Comparison of ENCODE assay signal across 20 cellular contexts in the genomic region with DNA sequence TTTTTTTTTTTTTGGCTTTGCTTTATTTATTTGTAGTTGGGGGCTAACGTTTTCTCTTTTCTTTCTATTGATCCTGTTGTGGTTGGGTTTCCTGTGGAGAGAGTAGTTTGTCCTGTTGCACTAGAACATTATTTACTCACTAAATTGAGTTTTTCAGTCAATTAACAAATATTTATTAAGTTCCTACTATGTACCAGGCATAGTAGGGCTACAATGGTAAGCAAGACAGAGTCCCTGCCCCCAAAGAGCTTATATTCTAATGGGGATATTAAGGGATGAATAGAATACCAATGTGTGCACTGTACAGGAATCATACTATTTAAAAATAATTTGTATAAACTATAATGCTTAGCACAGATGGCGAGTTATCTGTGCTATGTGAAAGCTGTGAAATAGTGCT.
DNase-seq lines count a peak whose midpoint lies in the region; ATAC-seq, FAIRE-seq and TF ChIP-seq lines count a peak whose summit lies in the region.
"Had no signal": no experiment of that assay in that cellular context is flagged by ENCODE, and none has a peak within 500 bp of the region (broad histone marks: within the 10 kb centered on the region; RNA-seq: fewer than 3 reads in every experiment).

No MANE protein-coding gene starts in this region.

- H3K4me2 ChIP-seq in K562 (ENCODE audit: insufficient read depth, low read length): no peak overlapping the region
- H3K4me2 ChIP-seq: A549; BLaER1 treated with 17β-estradiol and CSF1 and Interleukin-3, amounts not matched to agents 10 nM and 100 nM had no signal

- TF ChIP-seq EP300 in K562 (IDR thresholded peaks at IDR 0.05; ENCODE audit: low read length): no peak

- H3K4me3 ChIP-seq in left ventricle myocardium inferior (no peak overlapping the region), K562 (no peak overlapping the region)
- H3K4me3 ChIP-seq: A549; BLaER1 treated with 17β-estradiol and CSF1 and Interleukin-3, amounts not matched to agents 10 nM and 100 nM had no signal

- DNase-seq in left ventricle myocardium inferior: no peak
- DNase-seq in left ventricle myocardium superior: no peak
- no peak for DNase-seq in HTR-8/SVneo (ENCODE audit: insufficient read length, low spot score)
- no peak for DNase-seq in K562 (ENCODE audit: extremely low read depth in 1 of 4, low spot score in 3 of 4)
- DNase-seq in NCI-H2196 (lab: John Stamatoyannopoulos, UW; ENCODE audit: unreplicated experiment): no peak
- DNase-seq: AML-193; Caco-2; Calu3; CD4-positive, alpha-beta T cell; CD8-positive, alpha-beta T cell; DMS79 treated with DMSO at 0.1 percent for 48 hours; GF-D8 had no signal

- FAIRE-seq in HTR-8/SVneo (lab: Jason Lieb, UNC) (peak; percentile 62), K562 (lab: Jason Lieb, UNC) (no peak)
- FAIRE-seq: A549, D721Med, GM12891, GM19239 had no signal

- H3K27ac ChIP-seq in left ventricle myocardium inferior (replicated peaks) (peak overlapping the region; percentile 85), K562 (ENCODE audit: extremely low read depth, low read depth, low read length) (no peak overlapping the region)
- H3K27ac ChIP-seq: 22Rv1; A549; BLaER1 treated with 17β-estradiol and CSF1 and Interleukin-3, amounts not matched to agents 10 nM and 100 nM; C4-2B had no signal

- H3K36me3 ChIP-seq in left ventricle myocardium inferior (peaks cover 30% of the 10 kb centered on the region), K562 (ENCODE audit: control insufficient read depth, insufficient read depth, low read length) (peaks cover 3% of the 10 kb centered on the region; the same call in 1 of the 3 replicates)

- no peaks in the 10 kb centered on the region for H3K9me1 ChIP-seq in K562 (ENCODE audit: control insufficient read depth, insufficient read depth, low read length)

- no peak overlapping the region for H2AFZ ChIP-seq in K562 (ENCODE audit: low read depth, low read length)

- ATAC-seq in left ventricle myocardium superior (no peak), K562 (no peak), HG03095 (IDR thresholded peaks at IDR 0.05; ENCODE audit: unreplicated experiment) (no peak)
- ATAC-seq: A549; CD8-positive, alpha-beta T cell had no signal

- H3K4me1 ChIP-seq in left ventricle myocardium inferior (peaks cover 49% of the 10 kb centered on the region), K562 (replicated peaks in 1 of 2; ENCODE audit: control insufficient read depth in 2 of 2, insufficient read depth in 2 of 2, low read length in 2 of 2) (peaks cover 0 to 5% of the 10 kb centered on the region in 2 experiments; a peak in 2 of 5 replicates)
- H3K4me1 ChIP-seq: A549; BLaER1 treated with 17β-estradiol and CSF1 and Interleukin-3, amounts not matched to agents 10 nM and 100 nM; Caco-2 had no signal

- no peaks in the 10 kb centered on the region for H4K20me1 ChIP-seq in K562 (replicated peaks; ENCODE audit: control insufficient read depth, insufficient read depth, low read length)
- H4K20me1 ChIP-seq: BLaER1 treated with 17β-estradiol and CSF1 and Interleukin-3, amounts not matched to agents 10 nM and 100 nM had no signal

- H3K27me3 ChIP-seq in left ventricle myocardium inferior (ENCODE audit: low read depth): no peaks in the 10 kb centered on the region
- H3K27me3 ChIP-seq in K562 (ENCODE audit: control insufficient read depth in 2 of 2, insufficient read depth in 2 of 2, low read length in 2 of 2): no peaks in the 10 kb centered on the region
- H3K27me3 ChIP-seq: BLaER1 treated with 17β-estradiol and CSF1 and Interleukin-3, amounts not matched to agents 10 nM and 100 nM had no signal

- H3K9me3 ChIP-seq in left ventricle myocardium inferior (replicated peaks) (no peaks in the 10 kb centered on the region), K562 (replicated peaks; ENCODE audit: control insufficient read depth, insufficient read depth, low read depth, low read length) (no peaks in the 10 kb centered on the region)
- H3K9me3 ChIP-seq: A549; BLaER1 treated with 17β-estradiol and CSF1 and Interleukin-3, amounts not matched to agents 10 nM and 100 nM; Caco-2 had no signal

- no peak for TF ChIP-seq CTCF in left ventricle myocardium inferior (IDR thresholded peaks at IDR 0.05; ENCODE audit: borderline replicate concordance)
- no peak for TF ChIP-seq CTCF in K562 (IDR thresholded peaks at IDR 0.05 in 2 of 3, conservative IDR thresholded peaks at IDR 0.05 in 1 of 3; ENCODE audit: insufficient read depth in 2 of 3, low read depth in 1 of 3, low read length in 3 of 3)

- POLR2A ChIA-PET in K562 (lab: Yijun Ruan, JAX): no interaction called here

- H3K79me2 ChIP-seq in K562 (ENCODE audit: control insufficient read depth, insufficient read depth, low read length): no peaks in the 10 kb centered on the region

- BruUV-seq in K562 (replicated peaks; lab: Mats Ljungman, UMichigan): no TSS peak

- TF ChIP-seq POLR2A in K562 (conservative IDR thresholded peaks at IDR 0.05): no peak

- CTCF ChIA-PET in K562 (lab: Yijun Ruan, JAX; ENCODE audit: low intra/inter-chr PET ratio): no interaction called here

- TF ChIP-seq RAD21 in K562 (CRISPR knock-in tag; conservative IDR thresholded peaks at IDR 0.05 in 1 of 2, IDR thresholded peaks at IDR 0.05 in 1 of 2): no peak

- in situ Hi-C loops in K562 (cut with MboI): no loop called here

- intact Hi-C loops in left ventricle myocardium inferior (cut with micrococcal nuclease) (loop anchor here (10.0 kb wide), 1 partner anchor 55 kb away; no protein-coding TSS in a partner anchor), left ventricle myocardium superior (cut with micrococcal nuclease) (loop anchor here (10.0 kb wide), 1 partner anchor 55 kb away; no protein-coding TSS in a partner anchor), K562 (cut with micrococcal nuclease) (no loop called here)

- WGBS in K562 (ENCODE audit: insufficient coverage, low coverage, missing lambda C conversion rate): 81% methylated on average over 1 of the region's 2 CpGs

- no peak overlapping the region for H3K9ac ChIP-seq in K562 (ENCODE audit: insufficient read depth in 1 of 2, low read depth in 2 of 2, low read length in 2 of 2)
- H3K9ac ChIP-seq: BLaER1 treated with 17β-estradiol and CSF1 and Interleukin-3, amounts not matched to agents 10 nM and 100 nM had no signal

TF ChIP-seq in K562, 482 proteins besides CTCF, POLR2A, EP300 and RAD21 (continues in another document):
- TF ChIP-seq, protein P1, sequence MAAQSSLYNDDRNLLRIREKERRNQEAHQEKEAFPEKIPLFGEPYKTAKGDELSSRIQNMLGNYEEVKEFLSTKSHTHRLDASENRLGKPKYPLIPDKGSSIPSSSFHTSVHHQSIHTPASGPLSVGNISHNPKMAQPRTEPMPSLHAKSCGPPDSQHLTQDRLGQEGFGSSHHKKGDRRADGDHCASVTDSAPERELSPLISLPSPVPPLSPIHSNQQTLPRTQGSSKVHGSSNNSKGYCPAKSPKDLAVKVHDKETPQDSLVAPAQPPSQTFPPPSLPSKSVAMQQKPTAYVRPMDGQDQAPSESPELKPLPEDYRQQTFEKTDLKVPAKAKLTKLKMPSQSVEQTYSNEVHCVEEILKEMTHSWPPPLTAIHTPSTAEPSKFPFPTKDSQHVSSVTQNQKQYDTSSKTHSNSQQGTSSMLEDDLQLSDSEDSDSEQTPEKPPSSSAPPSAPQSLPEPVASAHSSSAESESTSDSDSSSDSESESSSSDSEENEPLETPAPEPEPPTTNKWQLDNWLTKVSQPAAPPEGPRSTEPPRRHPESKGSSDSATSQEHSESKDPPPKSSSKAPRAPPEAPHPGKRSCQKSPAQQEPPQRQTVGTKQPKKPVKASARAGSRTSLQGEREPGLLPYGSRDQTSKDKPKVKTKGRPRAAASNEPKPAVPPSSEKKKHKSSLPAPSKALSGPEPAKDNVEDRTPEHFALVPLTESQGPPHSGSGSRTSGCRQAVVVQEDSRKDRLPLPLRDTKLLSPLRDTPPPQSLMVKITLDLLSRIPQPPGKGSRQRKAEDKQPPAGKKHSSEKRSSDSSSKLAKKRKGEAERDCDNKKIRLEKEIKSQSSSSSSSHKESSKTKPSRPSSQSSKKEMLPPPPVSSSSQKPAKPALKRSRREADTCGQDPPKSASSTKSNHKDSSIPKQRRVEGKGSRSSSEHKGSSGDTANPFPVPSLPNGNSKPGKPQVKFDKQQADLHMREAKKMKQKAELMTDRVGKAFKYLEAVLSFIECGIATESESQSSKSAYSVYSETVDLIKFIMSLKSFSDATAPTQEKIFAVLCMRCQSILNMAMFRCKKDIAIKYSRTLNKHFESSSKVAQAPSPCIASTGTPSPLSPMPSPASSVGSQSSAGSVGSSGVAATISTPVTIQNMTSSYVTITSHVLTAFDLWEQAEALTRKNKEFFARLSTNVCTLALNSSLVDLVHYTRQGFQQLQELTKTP (IDR thresholded peaks at IDR 0.05; ENCODE audit: low read depth in 1 of 2, partially characterized antibody in 2 of 2): no peak
